20 cellular contexts compared by ENCODE assay signal in genomic region chr12:124780336-124780735, GRCh38.
"Had no signal": no experiment of that assay in that cellular context is flagged by ENCODE, and none has a peak within 500 bp of the region (broad histone marks: within the 10 kb centered on the region; RNA-seq: fewer than 3 reads in every experiment).

No MANE protein-coding gene starts in this region.

- H3K4me1 ChIP-seq: body of pancreas had no signal

- H3K27ac ChIP-seq: body of pancreas, transverse colon, vagina had no signal

- H3K9me3 ChIP-seq: body of pancreas, transverse colon, vagina had no signal

- DNase-seq: activated CD4-positive, alpha-beta memory T cell treated with anti-CD3 and anti-CD28 coated beads, Interleukin-2, amount 10 ng/mL, durations not matched to agents 7 days and 5 days; activated CD4-positive, alpha-beta T cell treated with anti-CD3 and anti-CD28 coated beads for 4 hours; activated effector memory CD4-positive, alpha-beta T cell treated with anti-CD3 and anti-CD28 coated beads, Interleukin-2, amount 50 U/mL, for 16 hours; activated T-cell treated with anti-CD3 and anti-CD28 coated beads, Interleukin-2, amount 50 U/mL, for 48 hours; amniotic stem cell; body of pancreas; cortex of kidney; effector CD8-positive, alpha-beta T cell; foreskin fibroblast; hippocampal formation; retina; small intestine; stimulated activated CD4-positive, alpha-beta T cell treated with anti-CD3 and anti-CD28 coated beads, Interleukin-4, amount 100 ng/mL, for 24 hours; stimulated activated naive CD8-positive, alpha-beta T cell treated with anti-CD3 and anti-CD28 coated beads, Interleukin-15, Interleukin-2, amounts not matched to agents 100 U/mL and 50 U/mL, for 24 hours; transverse colon had no signal

- H3K27me3 Mint-ChIP-seq: activated naive CD4-positive, alpha-beta T cell treated with anti-CD3 and anti-CD28 coated beads, Interleukin-2, amount 50 U/mL, for 24 hours; naive B cell had no signal

- H3K4me3 ChIP-seq: body of pancreas, transverse colon, vagina had no signal

- ATAC-seq: body of pancreas; left lobe of liver; stimulated activated naive CD8-positive, alpha-beta T cell treated with anti-CD3 and anti-CD28 coated beads, Interleukin-15, Interleukin-2, amounts not matched to agents 100 U/mL and 50 U/mL, for 24 hours had no signal

- H3K36me3 ChIP-seq: transverse colon, vagina had no signal

- H3K9me3 Mint-ChIP-seq: activated CD4-positive, alpha-beta memory T cell treated with anti-CD3 and anti-CD28 coated beads, Interleukin-2, amount 10 ng/mL, durations not matched to agents 7 days and 5 days; activated naive CD4-positive, alpha-beta T cell treated with anti-CD3 and anti-CD28 coated beads, Interleukin-2, amount 50 U/mL, for 24 hours; naive B cell had no signal

- H3K27ac Mint-ChIP-seq: activated CD4-positive, alpha-beta memory T cell treated with anti-CD3 and anti-CD28 coated beads, Interleukin-2, amount 10 ng/mL, durations not matched to agents 7 days and 5 days; activated naive CD4-positive, alpha-beta T cell treated with anti-CD3 and anti-CD28 coated beads, Interleukin-2, amount 50 U/mL, for 24 hours had no signal

- H3K36me3 Mint-ChIP-seq: activated naive CD4-positive, alpha-beta T cell treated with anti-CD3 and anti-CD28 coated beads, Interleukin-2, amount 50 U/mL, for 24 hours had no signal

- FAIRE-seq: keratinocyte, small intestine had no signal

- H3K4me3 Mint-ChIP-seq: activated CD4-positive, alpha-beta memory T cell treated with anti-CD3 and anti-CD28 coated beads, Interleukin-2, amount 10 ng/mL, durations not matched to agents 7 days and 5 days; activated naive CD4-positive, alpha-beta T cell treated with anti-CD3 and anti-CD28 coated beads, Interleukin-2, amount 50 U/mL, for 24 hours had no signal
